In genomic region chr15:85013785-85014184, GRCh38 we compare ENCODE assay signal across 1 cellular context.
TF ChIP-seq lines count a peak whose summit lies in the region.

No MANE protein-coding gene starts in this region.

TF ChIP-seq in GM23338, 12 proteins besides CTCF, POLR2A, EP300 and RAD21 (continued from another document):
- no peak for TF ChIP-seq ZNF462 (CRISPR knock-in tag; IDR thresholded peaks at IDR 0.05)
- no peak for TF ChIP-seq EZH2phosphoT487 (IDR thresholded peaks at IDR 0.05; ENCODE audit: unreplicated experiment)
- TF ChIP-seq JUNB (IDR thresholded peaks at IDR 0.05; ENCODE audit: unreplicated experiment) = no peak
- TF ChIP-seq EZH2 (IDR thresholded peaks at IDR 0.05; ENCODE audit: low read depth, unreplicated experiment) = no peak
- no peak for TF ChIP-seq STAT1 (IDR thresholded peaks at IDR 0.05; ENCODE audit: unreplicated experiment)
- no peak for TF ChIP-seq POLR2AphosphoS5 (IDR thresholded peaks at IDR 0.05; ENCODE audit: low read depth)
- TF ChIP-seq, protein P1, sequence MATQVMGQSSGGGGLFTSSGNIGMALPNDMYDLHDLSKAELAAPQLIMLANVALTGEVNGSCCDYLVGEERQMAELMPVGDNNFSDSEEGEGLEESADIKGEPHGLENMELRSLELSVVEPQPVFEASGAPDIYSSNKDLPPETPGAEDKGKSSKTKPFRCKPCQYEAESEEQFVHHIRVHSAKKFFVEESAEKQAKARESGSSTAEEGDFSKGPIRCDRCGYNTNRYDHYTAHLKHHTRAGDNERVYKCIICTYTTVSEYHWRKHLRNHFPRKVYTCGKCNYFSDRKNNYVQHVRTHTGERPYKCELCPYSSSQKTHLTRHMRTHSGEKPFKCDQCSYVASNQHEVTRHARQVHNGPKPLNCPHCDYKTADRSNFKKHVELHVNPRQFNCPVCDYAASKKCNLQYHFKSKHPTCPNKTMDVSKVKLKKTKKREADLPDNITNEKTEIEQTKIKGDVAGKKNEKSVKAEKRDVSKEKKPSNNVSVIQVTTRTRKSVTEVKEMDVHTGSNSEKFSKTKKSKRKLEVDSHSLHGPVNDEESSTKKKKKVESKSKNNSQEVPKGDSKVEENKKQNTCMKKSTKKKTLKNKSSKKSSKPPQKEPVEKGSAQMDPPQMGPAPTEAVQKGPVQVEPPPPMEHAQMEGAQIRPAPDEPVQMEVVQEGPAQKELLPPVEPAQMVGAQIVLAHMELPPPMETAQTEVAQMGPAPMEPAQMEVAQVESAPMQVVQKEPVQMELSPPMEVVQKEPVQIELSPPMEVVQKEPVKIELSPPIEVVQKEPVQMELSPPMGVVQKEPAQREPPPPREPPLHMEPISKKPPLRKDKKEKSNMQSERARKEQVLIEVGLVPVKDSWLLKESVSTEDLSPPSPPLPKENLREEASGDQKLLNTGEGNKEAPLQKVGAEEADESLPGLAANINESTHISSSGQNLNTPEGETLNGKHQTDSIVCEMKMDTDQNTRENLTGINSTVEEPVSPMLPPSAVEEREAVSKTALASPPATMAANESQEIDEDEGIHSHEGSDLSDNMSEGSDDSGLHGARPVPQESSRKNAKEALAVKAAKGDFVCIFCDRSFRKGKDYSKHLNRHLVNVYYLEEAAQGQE (IDR thresholded peaks at IDR 0.05; ENCODE audit: unreplicated experiment) = no peak
